In genomic region chr19:48458016-48458415, GRCh38 we compare ENCODE assay signal across 22 cellular contexts. TPM values are rescaled to one million over a fixed set of nuclear protein-coding genes. Genes with fewer than 3 reads are reported as not detected.
"Had no signal": no experiment of that assay in that cellular context is flagged by ENCODE, and none has a peak within 500 bp of the region (broad histone marks: within the 10 kb centered on the region; RNA-seq: fewer than 3 reads in every experiment).

No MANE protein-coding gene starts in this region.

- H3K4me1 ChIP-seq: heart right ventricle, parathyroid adenoma, upper lobe of right lung had no signal

- H3K9ac ChIP-seq: parathyroid adenoma had no signal

- DNase-seq: activated B cell treated with CpG ODN at 0.5 μM for 24 hours; activated CD4-positive, alpha-beta T cell treated with anti-CD3 and anti-CD28 coated beads for 48 hours; activated CD8-positive, alpha-beta T cell treated with anti-CD3 and anti-CD28 coated beads for 36 hours; activated naive CD4-positive, alpha-beta T cell; activated naive CD8-positive, alpha-beta T cell treated with anti-CD3 and anti-CD28 coated beads for 36 hours; activated T-cell treated with anti-CD3 and anti-CD28 coated beads, Interleukin-2, amount 50 U/mL, for 1 hour; brain microvascular endothelial cell; erythroblast; heart right ventricle; immature natural killer cell; left cardiac atrium; mesendoderm; natural killer cell; stimulated activated CD4-positive, alpha-beta T cell treated with anti-CD3 and anti-CD28 coated beads, Interleukin-4, amount 100 ng/mL, for 24 hours; T-helper 9 cell; upper lobe of right lung had no signal

- H3K79me2 ChIP-seq: parathyroid adenoma had no signal

- ATAC-seq: activated CD8-positive, alpha-beta T cell treated with anti-CD3 and anti-CD28 coated beads for 36 hours; activated T-helper 17 cell treated with anti-CD3 and anti-CD28 coated beads, Interleukin-2, amount 50 U/mL, for 72 hours; heart right ventricle; left cardiac atrium; natural killer cell; sciatic nerve; stimulated activated effector memory CD8-positive, alpha-beta T cell treated with anti-CD3 and anti-CD28 coated beads, Interleukin-12 subunit alpha, Interleukin-12 subunit beta, amount 100 ng/mL, for 72 hours; upper lobe of right lung had no signal

- H3K27me3 ChIP-seq: brain microvascular endothelial cell, heart right ventricle, upper lobe of right lung had no signal

- H3K27ac ChIP-seq: brain microvascular endothelial cell, coronary artery, heart right ventricle, parathyroid adenoma, upper lobe of right lung had no signal

- H3K9me3 ChIP-seq: heart right ventricle, upper lobe of right lung had no signal

- H3K4me3 ChIP-seq: coronary artery, heart right ventricle, upper lobe of right lung had no signal

- H2AFZ ChIP-seq: parathyroid adenoma had no signal

- FAIRE-seq: frontal cortex had no signal

RNA-seq across cellular contexts. Expression of gene LMTK3, which starts 53.6 kb away (rescaled TPM):
- polyA plus RNA-seq: immature natural killer cell had no signal
